ENCODE assay signal across 8 cellular contexts in the genomic region with DNA sequence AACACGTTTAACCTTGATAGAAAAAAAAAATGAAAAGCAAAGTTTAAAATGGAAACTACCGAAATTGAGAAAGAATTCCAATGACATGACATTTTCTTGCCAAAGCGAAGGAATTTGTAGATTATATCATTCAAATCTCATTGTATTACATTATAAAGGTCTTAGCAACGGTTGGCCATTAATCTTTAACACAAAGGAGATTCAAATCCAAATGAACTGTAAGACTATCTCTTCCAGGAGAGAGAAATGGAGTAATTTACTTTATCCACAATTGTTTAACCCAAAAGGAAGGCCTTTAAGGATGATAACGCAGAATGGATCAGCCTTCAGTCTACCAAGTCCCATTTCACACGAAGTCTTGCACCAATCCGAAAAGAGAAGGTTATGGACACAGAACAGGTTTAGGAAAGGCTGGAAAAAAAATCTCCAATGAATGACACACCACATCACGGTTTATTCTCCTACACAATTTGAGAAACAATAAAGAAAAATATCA. TPM values are rescaled to one million over a fixed set of nuclear protein-coding genes. Genes with fewer than 3 reads are reported as not detected.
DNase-seq lines count a peak whose midpoint lies in the region; ATAC-seq and TF ChIP-seq lines count a peak whose summit lies in the region.

No MANE protein-coding gene starts in this region.

- H3K27ac ChIP-seq in breast epithelium (peak overlapping the region; percentile 97 to 99), mesodermal cell (ENCODE audit: low read depth, low read length, severe bottlenecking) (peak overlapping the region; percentile 97)

- intact Hi-C loops in breast epithelium (cut with DNase I; ENCODE audit: low total_unique reads): no loop called here

- ATAC-seq in GM21723 (IDR thresholded peaks at IDR 0.05; ENCODE audit: unreplicated experiment): no peak

- 0% methylated on average over 1 to 2 of the region's 8 CpGs for WGBS in mesodermal cell (ENCODE audit: insufficient coverage in 2 of 2), 2 experiments

- no peaks in the 10 kb centered on the region for H3K27me3 ChIP-seq in breast epithelium

- CTCF ChIA-PET in GM10248 (lab: Yijun Ruan, JAX): no interaction called here

- peak; percentile 20 for DNase-seq in AG20443 (ENCODE audit: low spot score)
- peak; percentile 33 for DNase-seq in HT-29 (ENCODE audit: low spot score)
- no peak for DNase-seq in breast epithelium (ENCODE audit: low spot score in 2 of 2)
- DNase-seq in NAMALWA (ENCODE audit: low spot score): no peak
- no peak for DNase-seq in central memory CD4-positive, alpha-beta T cell
- no peak for DNase-seq in GM10248 (ENCODE audit: extremely low spot score)

- H3K4me1 ChIP-seq in breast epithelium: peaks cover 0 to 3% of the 10 kb centered on the region in 2 donors
- H3K4me1 ChIP-seq in mesodermal cell (ENCODE audit: control insufficient read depth, insufficient read depth, low read length, poor library complexity, severe bottlenecking): peaks cover 36% of the 10 kb centered on the region

- H3K36me3 ChIP-seq in breast epithelium (no peaks in the 10 kb centered on the region), mesodermal cell (ENCODE audit: control insufficient read depth, insufficient read depth, low read length) (peaks cover 3% of the 10 kb centered on the region)

- POLR2A ChIA-PET in GM10248 (lab: Yijun Ruan, JAX): no interaction called here

- no peak for TF ChIP-seq POLR2A in breast epithelium (IDR thresholded peaks at IDR 0.05)

- H3K9me3 ChIP-seq in breast epithelium: no peaks in the 10 kb centered on the region
- H3K9me3 ChIP-seq in mesodermal cell (ENCODE audit: control insufficient read depth, low read length): peaks cover under 1% of the 10 kb centered on the region

- peak overlapping the region; percentile 94 to 95 (median 95) for H3K4me3 ChIP-seq in breast epithelium
- peak overlapping the region; percentile 78 for H3K4me3 ChIP-seq in mesodermal cell (ENCODE audit: extremely low read depth, insufficient read depth, low read length, poor library complexity, severe bottlenecking)

- TF ChIP-seq CTCF in breast epithelium (IDR thresholded peaks at IDR 0.05): no peak
- no peak for TF ChIP-seq CTCF in GM10248 (IDR thresholded peaks at IDR 0.05; ENCODE audit: control extremely low read depth, extremely low read depth, low read depth, missing control alignments)

RNA-seq across cellular contexts. Expression of gene ENAH, which starts 1.5 kb away (rescaled TPM):
- 19.4 and 21.0 TPM in 2 replicates for total RNA-seq in HT-29 (2014; rRNA removed; shearing (Covaris generic))
- total RNA-seq in breast epithelium: 10 to 100 TPM; 36.2 to 62.9 (median 48.2) TPM
- 106 TPM for polyA plus RNA-seq in mesodermal cell (2013, experiment 1 of 2)
- 125 TPM for polyA plus RNA-seq in mesodermal cell (2013, experiment 2 of 2)

Comparison
In these comparisons a context has a peak if more than half of its experiments do, and no peak if none do; other contexts are left out.
1. DNase-seq: peak in AG20443 (single experiment) and HT-29 (single experiment); none in breast epithelium (0 of 2), NAMALWA (single experiment), central memory CD4-positive, alpha-beta T cell (single experiment) and GM10248 (single experiment).